ENCODE assay signal across 12 cellular contexts in genomic region chr1:42929434-42930177, GRCh38. TPM values are rescaled to one million over a fixed set of nuclear protein-coding genes. Genes with fewer than 3 reads are reported as not detected.
DNase-seq lines count a peak whose midpoint lies in the region; ATAC-seq and TF ChIP-seq lines count a peak whose summit lies in the region.
"Had no signal": no experiment of that assay in that cellular context is flagged by ENCODE, and none has a peak within 500 bp of the region (broad histone marks: within the 10 kb centered on the region; RNA-seq: fewer than 3 reads in every experiment).

No MANE protein-coding gene starts in this region.

- H3K27ac ChIP-seq in OCI-LY1 (ENCODE audit: low read depth, low read length, poor library complexity, severe bottlenecking) (peak overlapping the region; percentile 3), osteoblast (ENCODE audit: low read depth, low read length) (no peak overlapping the region)

- no peaks in the 10 kb centered on the region for H3K9me2 ChIP-seq in OCI-LY1 (ENCODE audit: low read depth, low read length)

- no peak for TF ChIP-seq CTCF in OCI-LY1 (IDR thresholded peaks at IDR 0.05; ENCODE audit: low read length)
- no peak for TF ChIP-seq CTCF in osteoblast (IDR thresholded peaks at IDR 0.05; ENCODE audit: extremely low read depth, low read depth, low read length)

- no peak overlapping the region for H3K4me3 ChIP-seq in OCI-LY1 (ENCODE audit: low read depth, low read length, poor library complexity, severe bottlenecking)
- no peak overlapping the region for H3K4me3 ChIP-seq in osteoblast (ENCODE audit: insufficient read depth, low read length)

- H3K27ac Mint-ChIP-seq in activated CD4-positive, alpha-beta T cell treated with anti-CD3 and anti-CD28 coated beads, Interleukin-2, amount 10 ng/mL, durations not matched to agents 7 days and 5 days, result peak overlapping the region; percentile 99
- H3K27ac Mint-ChIP-seq in effector memory CD8-positive, alpha-beta T cell, result peak overlapping the region; percentile 90 to 91

- H3K36me3 ChIP-seq in OCI-LY1 (ENCODE audit: insufficient read depth, low read length), result peaks cover 81% of the 10 kb centered on the region
- peaks cover 50% of the 10 kb centered on the region for H3K36me3 ChIP-seq in osteoblast (ENCODE audit: insufficient read depth, low read length)

- H4K20me1 ChIP-seq in OCI-LY1 (ENCODE audit: insufficient read depth, low read length), result no peaks in the 10 kb centered on the region
- H4K20me1 ChIP-seq in osteoblast (ENCODE audit: insufficient read depth, low read length), result no peaks in the 10 kb centered on the region

- CTCF ChIA-PET in activated CD4-positive, alpha-beta T cell treated with anti-CD3 and anti-CD28 coated beads, Interleukin-2, amount 10 ng/mL, durations not matched to agents 7 days and 5 days (lab: Charles Lee), result interaction anchor here (2.8 kb wide), 1 partner anchor 144 kb away, joined by 11 read pairs; no protein-coding TSS in a partner anchor

- H3K36me3 Mint-ChIP-seq in activated CD4-positive, alpha-beta T cell treated with anti-CD3 and anti-CD28 coated beads, Interleukin-2, amount 10 ng/mL, durations not matched to agents 7 days and 5 days (ENCODE audit: low read depth), result peaks cover 82% of the 10 kb centered on the region
- peaks cover 98% of the 10 kb centered on the region for H3K36me3 Mint-ChIP-seq in effector memory CD8-positive, alpha-beta T cell (ENCODE audit: insufficient read depth)

- H3K27me3 ChIP-seq in OCI-LY1 (ENCODE audit: insufficient read depth, low read length), result no peaks in the 10 kb centered on the region
- no peaks in the 10 kb centered on the region for H3K27me3 ChIP-seq in osteoblast (ENCODE audit: insufficient read depth, low read length)

- no peak for DNase-seq in activated CD4-positive, alpha-beta T cell treated with anti-CD3 and anti-CD28 coated beads, Interleukin-2, amount 10 ng/mL, durations not matched to agents 7 days and 5 days
- DNase-seq in activated CD4-positive, alpha-beta T cell treated with anti-CD3 and anti-CD28 coated beads for 48 hours, result no peak
- no peak for DNase-seq in effector memory CD8-positive, alpha-beta T cell
- DNase-seq in osteoblast (ENCODE audit: insufficient read length, low spot score, missing footprints) (peak; percentile 44), HCEC 1CT (no peak), NCI-H524 treated with DMSO at 0.1 percent for 48 hours (lab: John Stamatoyannopoulos, UW) (no peak)
- DNase-seq: NCI-H1105 treated with DMSO at 0.1 percent for 48 hours; NCI-H510A; nucleus accumbens; stimulated activated CD4-positive, alpha-beta T cell treated with anti-CD3 and anti-CD28 coated beads, Interleukin-15, amount 100 ng/mL, for 24 hours had no signal

- peaks cover 89% of the 10 kb centered on the region for H3K4me1 Mint-ChIP-seq in activated CD4-positive, alpha-beta T cell treated with anti-CD3 and anti-CD28 coated beads, Interleukin-2, amount 10 ng/mL, durations not matched to agents 7 days and 5 days
- H3K4me1 Mint-ChIP-seq in effector memory CD8-positive, alpha-beta T cell (ENCODE audit: low read depth in 2 of 2), result peaks cover 66% of the 10 kb centered on the region in 2 donors

- no peak for ATAC-seq in effector memory CD8-positive, alpha-beta T cell (replicated peaks)
- ATAC-seq in HG02623 (IDR thresholded peaks at IDR 0.05; ENCODE audit: unreplicated experiment), result no peak

- H3K4me1 ChIP-seq in OCI-LY1 (ENCODE audit: insufficient read depth, low read length, severe bottlenecking) (peaks cover 50% of the 10 kb centered on the region), osteoblast (ENCODE audit: insufficient read depth, low read length) (peaks cover 11% of the 10 kb centered on the region)

- no peak overlapping the region for H3K9ac ChIP-seq in OCI-LY1 (ENCODE audit: low read length)

- H3K27me3 Mint-ChIP-seq in activated CD4-positive, alpha-beta T cell treated with anti-CD3 and anti-CD28 coated beads, Interleukin-2, amount 10 ng/mL, durations not matched to agents 7 days and 5 days, result no peaks in the 10 kb centered on the region
- no peaks in the 10 kb centered on the region for H3K27me3 Mint-ChIP-seq in effector memory CD8-positive, alpha-beta T cell

- H3K9me3 ChIP-seq in OCI-LY1 (ENCODE audit: low read length), result no peaks in the 10 kb centered on the region
- H3K9me3 ChIP-seq in osteoblast (ENCODE audit: low read depth, low read length), result no peaks in the 10 kb centered on the region

- H3F3A ChIP-seq in OCI-LY1 (ENCODE audit: insufficient read depth, low read length), result peaks cover 14% of the 10 kb centered on the region

- no peaks in the 10 kb centered on the region for H3K9me3 Mint-ChIP-seq in activated CD4-positive, alpha-beta T cell treated with anti-CD3 and anti-CD28 coated beads, Interleukin-2, amount 10 ng/mL, durations not matched to agents 7 days and 5 days
- no peaks in the 10 kb centered on the region for H3K9me3 Mint-ChIP-seq in effector memory CD8-positive, alpha-beta T cell

- no peak overlapping the region for H3K4me2 ChIP-seq in OCI-LY1 (ENCODE audit: low read length)
- no peak overlapping the region for H3K4me2 ChIP-seq in osteoblast (ENCODE audit: insufficient read depth, low read length)

- no peak overlapping the region for H3K4me3 Mint-ChIP-seq in activated CD4-positive, alpha-beta T cell treated with anti-CD3 and anti-CD28 coated beads, Interleukin-2, amount 10 ng/mL, durations not matched to agents 7 days and 5 days
- peak overlapping the region; percentile 80 to 84 for H3K4me3 Mint-ChIP-seq in effector memory CD8-positive, alpha-beta T cell

- H3K79me2 ChIP-seq in OCI-LY1 (ENCODE audit: insufficient read depth, low read length), result no peaks in the 10 kb centered on the region
- H3K79me2 ChIP-seq in osteoblast (ENCODE audit: insufficient read depth, low read length), result peaks cover 29% of the 10 kb centered on the region

- no peak overlapping the region for H2AFZ ChIP-seq in OCI-LY1 (ENCODE audit: low read length)
- no peak overlapping the region for H2AFZ ChIP-seq in osteoblast (ENCODE audit: low read length)

- POLR2A ChIA-PET in activated CD4-positive, alpha-beta T cell treated with anti-CD3 and anti-CD28 coated beads, Interleukin-2, amount 10 ng/mL, durations not matched to agents 7 days and 5 days (lab: Charles Lee), result no interaction called here

RNA-seq across cellular contexts. Expression of gene SLC2A1, which starts 29.1 kb away (rescaled TPM):
- total RNA-seq in activated CD4-positive, alpha-beta T cell treated with anti-CD3 and anti-CD28 coated beads, Interleukin-2, amount 10 ng/mL, durations not matched to agents 7 days and 5 days, result 100 to 1,000 TPM in 1 of 2 experiments, 10 to 100 TPM in 1; 98.0 to 109 TPM
- 28.3 and 43.4 TPM in 2 replicates for total RNA-seq in osteoblast
